Comparison of ENCODE assay signal across 9 cellular contexts in the genomic region with DNA sequence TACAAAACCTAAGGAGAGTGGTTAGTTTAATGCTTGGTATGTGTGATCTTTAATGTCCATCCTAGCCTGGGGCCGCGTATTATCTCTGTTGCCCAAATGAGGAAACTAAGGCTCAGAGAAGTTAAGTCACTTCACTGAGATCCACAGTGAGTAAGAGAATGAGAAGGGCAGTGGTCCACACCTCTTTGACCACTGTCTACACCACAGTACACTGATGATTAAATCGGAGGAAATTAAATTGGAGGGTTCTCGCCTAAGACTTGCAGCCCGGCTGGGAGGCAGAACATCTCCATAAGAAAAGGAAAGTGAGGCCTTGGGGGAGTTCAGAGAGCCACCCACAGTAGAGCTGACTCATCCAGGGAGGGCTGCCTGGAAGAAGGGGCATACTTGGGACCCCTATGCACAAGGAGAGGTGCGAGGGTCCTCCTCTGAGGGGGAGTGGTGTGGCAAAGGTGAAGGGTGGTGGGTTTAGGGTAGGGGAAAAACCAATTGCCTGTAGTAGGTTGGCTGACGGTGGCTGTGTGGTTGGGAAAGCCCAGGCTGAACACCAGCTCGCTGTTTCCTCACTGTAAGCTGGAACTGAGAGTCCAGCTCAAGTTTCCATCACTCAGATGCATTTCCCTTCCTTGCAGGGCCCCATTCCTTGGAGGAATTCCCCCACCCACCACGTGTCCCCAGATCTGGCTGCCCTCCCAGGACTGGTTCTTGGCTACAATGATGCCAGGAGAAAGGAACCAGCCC. TPM values are rescaled to one million over a fixed set of nuclear protein-coding genes. Genes with fewer than 3 reads are reported as not detected.
DNase-seq lines count a peak whose midpoint lies in the region; ATAC-seq, FAIRE-seq and TF ChIP-seq lines count a peak whose summit lies in the region.
"Had no signal": no experiment of that assay in that cellular context is flagged by ENCODE, and none has a peak within 500 bp of the region (broad histone marks: within the 10 kb centered on the region; RNA-seq: fewer than 3 reads in every experiment).

No MANE protein-coding gene starts in this region.

- RAD21 ChIA-PET in GM12878 (lab: Charles Lee; ENCODE audit: unreplicated experiment) = interaction anchor here (0.7 to 1.9 kb wide), 4 partner anchors 10 to 366 kb away, joined by 3 to 7 read pairs (median 4); a partner anchor contains a TSS

- TF ChIP-seq EP300 in GM12878 (IDR thresholded peaks at IDR 0.05; ENCODE audit: borderline replicate concordance in 1 of 2, control insufficient read depth in 1 of 2, low read depth in 2 of 2, low read length in 2 of 2) = 0 out of 4 replicates have a peak, but pooled peaks of 1 of the 2 experiments have one; percentile 29

- WGBS in GM12878 (ENCODE audit: insufficient coverage, insufficient replicate concordance, low lambda C conversion rate, missing lambda C conversion rate) = 40% methylated on average over 9 of the region's 9 CpGs
- WGBS in spleen, 5 donors = 57 to 75% (median 65%) methylated on average over 9 of the region's 9 CpGs

- H3K9me3 ChIP-seq in GM12878 (replicated peaks; ENCODE audit: control insufficient read depth, insufficient read depth, low read length) (no peaks in the 10 kb centered on the region), spleen (no peaks in the 10 kb centered on the region), PC-3 (ENCODE audit: low read length) (no peaks in the 10 kb centered on the region)

- peak; percentile 40 for DNase-seq in GM03348 (ENCODE audit: low spot score)
- no peak for DNase-seq in GM12878 (ENCODE audit: low read depth, low spot score)
- DNase-seq in spleen = no peak
- DNase-seq in GM13977 (ENCODE audit: low spot score) = no peak
- DNase-seq in PC-3 = no peak
- DNase-seq in GDM1 (lab: John Stamatoyannopoulos, UW) = no peak

- TF ChIP-seq RAD21 in GM12878 (IDR thresholded peaks at IDR 0.05; ENCODE audit: insufficient read depth, low read depth, low read length) = no peak

- no peak overlapping the region for H3K4me3 ChIP-seq in GM12878
- H3K4me3 ChIP-seq in spleen = no peak overlapping the region
- H3K4me3 ChIP-seq in PC-3 (ENCODE audit: low read length) = no peak overlapping the region

- H3F3A ChIP-seq in PC-3 (ENCODE audit: low read length, unreplicated experiment) = no peaks in the 10 kb centered on the region

- no peak for FAIRE-seq in GM12878 (lab: Jason Lieb, UNC)

- SMC1A ChIA-PET in GM12878 (lab: Charles Lee; ENCODE audit: uncharacterized antibody, unreplicated experiment) = interaction anchor here (0.7 to 4.9 kb wide), 6 partner anchors 10 to 304 kb away, joined by 3 to 36 read pairs (median 6); no protein-coding TSS in a partner anchor

- H2AFZ ChIP-seq in GM12878 (ENCODE audit: control insufficient read depth, low read depth, low read length) (no peak overlapping the region), PC-3 (ENCODE audit: low read length) (no peak overlapping the region)

- H3K4me1 ChIP-seq in GM12878 (ENCODE audit: control insufficient read depth, insufficient read depth, low read length) (peaks cover 28% of the 10 kb centered on the region), spleen (peaks cover 11 to 93% (median 59%) of the 10 kb centered on the region in 6 donors), PC-3 (ENCODE audit: insufficient read depth, low read length) (peaks cover 6% of the 10 kb centered on the region; the same call in 1 of the 2 replicates)

- CTCF ChIA-PET in GM12878 (lab: Yijun Ruan, JAX) (interaction anchor here (0.7 to 6.3 kb wide), 8 partner anchors 10 to 309 kb away, joined by 3 to 44 read pairs (median 5); a partner anchor contains a TSS), PC-3 (lab: Charles Lee) (no interaction called here)

- no peaks in the 10 kb centered on the region for H4K20me1 ChIP-seq in GM12878 (ENCODE audit: control insufficient read depth, insufficient read depth)
- no peaks in the 10 kb centered on the region for H4K20me1 ChIP-seq in PC-3 (ENCODE audit: low read length)

- H3K36me3 ChIP-seq in GM12878 (ENCODE audit: control insufficient read depth in 2 of 2, insufficient read depth in 2 of 2, low read length in 1 of 2) (no peaks in the 10 kb centered on the region), spleen (no peaks in the 10 kb centered on the region), PC-3 (ENCODE audit: low read depth, low read length) (no peaks in the 10 kb centered on the region)

- POLR2A ChIA-PET in GM12878 (lab: Charles Lee) = no interaction called here
- POLR2A ChIA-PET in PC-3 (lab: Charles Lee; ENCODE audit: unreplicated experiment) = no interaction called here

- H3K27ac ChIP-seq in GM12878 (ENCODE audit: control insufficient read depth, insufficient read depth) (peak overlapping the region; percentile 27; the same call in 1 of the 2 replicates), spleen (peak overlapping the region in 6 of 8 donors; percentile 15 to 95 (median 70)), PC-3 (ENCODE audit: low read length) (no peak overlapping the region)

- no peaks in the 10 kb centered on the region for H3K9me2 ChIP-seq in PC-3 (replicated peaks; ENCODE audit: low read length)

- no peaks in the 10 kb centered on the region for H3K27me3 ChIP-seq in GM12878 (replicated peaks in 1 of 2; ENCODE audit: control insufficient read depth in 2 of 2, insufficient read depth in 2 of 2, low read length in 1 of 2)
- no peaks in the 10 kb centered on the region for H3K27me3 ChIP-seq in spleen (replicated peaks in 1 of 7)
- H3K27me3 ChIP-seq in PC-3 (ENCODE audit: low read length) = no peaks in the 10 kb centered on the region

- TF ChIP-seq POLR2A in GM12878 (IDR thresholded peaks at IDR 0.05; ENCODE audit: low read depth, low read length) = no peak
- TF ChIP-seq POLR2A in spleen (IDR thresholded peaks at IDR 0.05) = no peak

- in situ Hi-C loops in GM12878 (cut with MboI) = no loop called here
- in situ Hi-C loops in GM13977 (cut with MboI; ENCODE audit: low pct_unique_long_range_greater_than_20kb, low sequenced_read_pairs, unreplicated experiment) = loop anchor here (25.0 kb wide), 2 partner anchors 318 to 682 kb away; a partner anchor contains a TSS

- H3K79me2 ChIP-seq in GM12878 (ENCODE audit: control insufficient read depth, insufficient read depth, low read length) (no peaks in the 10 kb centered on the region), PC-3 (ENCODE audit: low read length) (no peaks in the 10 kb centered on the region)

- intact Hi-C loops in GM12878 (cut with micrococcal nuclease; ENCODE audit: unreplicated experiment) (loop anchor here (5.0 to 10.0 kb wide), 3 partner anchors 138 to 636 kb away; a partner anchor contains a TSS), spleen (cut with DNase I; ENCODE audit: low total_unique reads) (loop anchor here (10.0 kb wide), 1 partner anchor 306 kb away; a partner anchor contains a TSS), PC-3 (cut with micrococcal nuclease) (loop anchor here (5.0 kb wide), 2 partner anchors 38 to 78 kb away; no protein-coding TSS in a partner anchor)

- H3K4me2 ChIP-seq in GM12878 (ENCODE audit: control insufficient read depth, insufficient read depth) (peak overlapping the region; percentile 52; the same call in 1 of the 2 replicates), PC-3 (ENCODE audit: low read length) (no peak overlapping the region)

- no TSS peak for BruUV-seq in GM12878 (replicated peaks; lab: Mats Ljungman, UMichigan)
- no TSS peak for BruUV-seq in PC-3 (replicated peaks; lab: Mats Ljungman, UMichigan)

- TF ChIP-seq CTCF in GM12878 (IDR thresholded peaks at IDR 0.05 in 2 of 3, conservative IDR thresholded peaks at IDR 0.05 in 1 of 3; ENCODE audit: control insufficient read depth in 2 of 3, extremely low read depth in 1 of 3, insufficient read depth in 1 of 3, low read depth in 3 of 3, low read length in 3 of 3) (no peak), spleen (IDR thresholded peaks at IDR 0.05 in 8 of 11, conservative IDR thresholded peaks at IDR 0.05 in 3 of 11) (no peak), GM13977 (IDR thresholded peaks at IDR 0.05; ENCODE audit: extremely low read depth, insufficient read depth, missing control alignments) (no peak), PC-3 (conservative IDR thresholded peaks at IDR 0.05; ENCODE audit: low read depth, low read length) (no peak)

- no peak overlapping the region for H3K9ac ChIP-seq in GM12878 (ENCODE audit: control insufficient read depth, insufficient read depth, low read length)
- H3K9ac ChIP-seq in PC-3 (ENCODE audit: low read length) = no peak overlapping the region

- ATAC-seq in HG03045 (IDR thresholded peaks at IDR 0.05; ENCODE audit: unreplicated experiment) (peak; percentile 51), GM12878 (peak; percentile 76), PC-3 (no peak), HG03139 (IDR thresholded peaks at IDR 0.05; ENCODE audit: unreplicated experiment) (no peak)

RNA-seq across cellular contexts. Expression of a gene that starts 15.0 kb away (rescaled TPM):
- 4.2 and 5.0 TPM in 2 replicates for total RNA-seq in GM12878 (2013; cell fraction: nucleolus; rRNA removed)
- total RNA-seq in GM12878 (2014; rRNA removed) (9.9 and 11.6 TPM in 2 replicates), GM12878 (2014; rRNA removed; fragmentation: Illumina TruSeq; extraction: Trizol) (4.3 TPM in 2 replicates), GM12878 (2021) (7.0 and 7.7 TPM in 2 replicates), spleen (10 to 100 TPM; 11.3 to 22.8 (median 17.8) TPM), PC-3 (2014; rRNA removed) (1.2 and 2.6 TPM in 2 replicates)
- 3.4 TPM for polyA plus RNA-seq in GM12878 (2011; ENCODE audit: low read depth)
- polyA plus RNA-seq in GM12878 (2011; rRNA removed) (5.5 and 6.5 TPM in 2 replicates), GM12878 (2014; fragmentation: Illumina TruSeq; extraction: Trizol) (7.8 and 9.0 TPM in 2 replicates), GM12878 (2014; fragmentation: Nextera tagmentation; extraction: Ambion mirVana) (1 to 10 TPM; 2.9 to 4.0 TPM), GM12878 (2014; rRNA removed) (8.8 and 11.9 TPM in 2 replicates), GM12878 (2016; fragmentation: Nextera tagmentation; extraction: Ambion mirVana) (10 to 100 TPM; 10.7 to 11.3 TPM), spleen (10 to 100 TPM; 13.5 to 18.8 (median 15.1) TPM)
- 4.8 and 5.9 TPM in 2 replicates for polyA plus RNA-seq in GM12878 (2011; cell fraction: cytosol; rRNA removed)
- polyA plus RNA-seq in GM12878 (2011; cell fraction: nucleus; rRNA removed) = 9.8 and 10.1 TPM in 2 replicates
- 6.4 and 7.2 TPM in 2 replicates for polyA plus RNA-seq in GM12878 (2012)
- 2.9 and 4.2 TPM in 2 replicates for polyA minus RNA-seq in GM12878 (2011; rRNA and poly(A)+ RNA removed)
- 2.3 TPM in 1 of 2 replicates, not detected in the other for polyA minus RNA-seq in GM12878 (2011; cell fraction: cytosol; rRNA and poly(A)+ RNA removed)
- 3.6 and 5.7 TPM in 2 replicates for polyA minus RNA-seq in GM12878 (2011; cell fraction: nucleus; rRNA and poly(A)+ RNA removed)

RNA-seq across cellular contexts. Expression of a gene that starts 26.0 kb away (rescaled TPM):
- not detected in 2 replicates for total RNA-seq in GM12878 (2013; cell fraction: nucleolus; rRNA removed)
- total RNA-seq in GM12878 (2014; rRNA removed) (0.05 TPM in 1 of 2 replicates, not detected in the other), GM12878 (2014; rRNA removed; fragmentation: Illumina TruSeq; extraction: Trizol) (not detected in 2 replicates), GM12878 (2021) (not detected in 2 replicates), spleen (1 to 10 TPM in 5 of 7 donors, under 1 TPM in 2; 0.39 to 3.3 (median 1.7) TPM), PC-3 (2014; rRNA removed) (0.06 and 0.07 TPM in 2 replicates)
- not detected for polyA plus RNA-seq in GM12878 (2011; ENCODE audit: low read depth)
- polyA plus RNA-seq in GM12878 (2011; rRNA removed) (0.01 and 0.04 TPM in 2 replicates), GM12878 (2014; fragmentation: Illumina TruSeq; extraction: Trizol) (not detected in 2 replicates), GM12878 (2014; fragmentation: Nextera tagmentation; extraction: Ambion mirVana) (not detected), GM12878 (2014; rRNA removed) (0.04 TPM in 1 of 2 replicates, not detected in the other), GM12878 (2016; fragmentation: Nextera tagmentation; extraction: Ambion mirVana) (not detected), spleen (under 1 TPM; 0.03 to 0.20 (median 0.06) TPM)
- polyA plus RNA-seq in GM12878 (2011; cell fraction: cytosol; rRNA removed) = not detected in 2 replicates
- 0.04 TPM in 1 of 2 replicates, not detected in the other for polyA plus RNA-seq in GM12878 (2011; cell fraction: nucleus; rRNA removed)
- polyA plus RNA-seq in GM12878 (2012) = not detected in 2 replicates
- 0.15 TPM in 1 of 2 replicates, not detected in the other for polyA minus RNA-seq in GM12878 (2011; rRNA and poly(A)+ RNA removed)
- polyA minus RNA-seq in GM12878 (2011; cell fraction: cytosol; rRNA and poly(A)+ RNA removed) = not detected in 2 replicates
- polyA minus RNA-seq in GM12878 (2011; cell fraction: nucleus; rRNA and poly(A)+ RNA removed) = 0.10 and 0.12 TPM in 2 replicates
- total RNA-seq: lung microvascular endothelial cell had no signal

RNA-seq across cellular contexts. Expression of a gene that starts 42.8 kb away (rescaled TPM):
- total RNA-seq in GM12878 (2013; cell fraction: nucleolus; rRNA removed) = not detected in 2 replicates
- total RNA-seq in GM12878 (2014; rRNA removed) = not detected in 2 replicates
- total RNA-seq in GM12878 (2014; rRNA removed; fragmentation: Illumina TruSeq; extraction: Trizol) = not detected in 2 replicates
- not detected in 2 replicates for total RNA-seq in GM12878 (2021)
- not detected for polyA plus RNA-seq in GM12878 (2011; ENCODE audit: low read depth)
- not detected in 2 replicates for polyA plus RNA-seq in GM12878 (2011; rRNA removed)
- not detected in 2 replicates for polyA plus RNA-seq in GM12878 (2011; cell fraction: cytosol; rRNA removed)
- not detected in 2 replicates for polyA plus RNA-seq in GM12878 (2011; cell fraction: nucleus; rRNA removed)
- not detected in 2 replicates for polyA plus RNA-seq in GM12878 (2012)
- polyA plus RNA-seq in GM12878 (2014; fragmentation: Illumina TruSeq; extraction: Trizol) = not detected in 2 replicates
- not detected for polyA plus RNA-seq in GM12878 (2014; fragmentation: Nextera tagmentation; extraction: Ambion mirVana)
- not detected in 2 replicates for polyA plus RNA-seq in GM12878 (2014; rRNA removed)
- polyA plus RNA-seq in GM12878 (2016; fragmentation: Nextera tagmentation; extraction: Ambion mirVana) = not detected
- polyA minus RNA-seq in GM12878 (2011; rRNA and poly(A)+ RNA removed) = not detected in 2 replicates
- not detected in 2 replicates for polyA minus RNA-seq in GM12878 (2011; cell fraction: cytosol; rRNA and poly(A)+ RNA removed)
- polyA minus RNA-seq in GM12878 (2011; cell fraction: nucleus; rRNA and poly(A)+ RNA removed) = not detected in 2 replicates
- not detected for total RNA-seq in spleen
- polyA plus RNA-seq in spleen = not detected
- not detected in 2 replicates for total RNA-seq in PC-3 (2014; rRNA removed)
- total RNA-seq: lung microvascular endothelial cell had no signal

Comparison
In these comparisons a context has a peak if more than half of its experiments do, and no peak if none do; other contexts are left out.
1. ATAC-seq: peak in HG03045 (single experiment) and GM12878 (single experiment); none in PC-3 (single experiment) and HG03139 (single experiment).